Comparison of ENCODE assay signal across 13 cellular contexts in genomic region chr14:19011703-19012102, GRCh38. TPM values are rescaled to one million over a fixed set of nuclear protein-coding genes. Genes with fewer than 3 reads are reported as not detected.
"Had no signal": no experiment of that assay in that cellular context is flagged by ENCODE, and none has a peak within 500 bp of the region (broad histone marks: within the 10 kb centered on the region; RNA-seq: fewer than 3 reads in every experiment).

No MANE protein-coding gene starts in this region.

RNA-seq across cellular contexts. Expression of gene POTEM, which starts 44.5 kb away (rescaled TPM):
- total RNA-seq: activated CD4-positive, alpha-beta memory T cell treated with anti-CD3 and anti-CD28 coated beads for 36 hours; activated CD4-positive, alpha-beta T cell treated with anti-CD3 and anti-CD28 coated beads, Interleukin-2, amount 10 ng/mL, durations not matched to agents 24 days and 14 days; activated CD8-positive, alpha-beta memory T cell treated with anti-CD3 and anti-CD28 coated beads for 36 hours; activated CD8-positive, alpha-beta T cell treated with anti-CD3 and anti-CD28 coated beads for 36 hours; activated naive CD8-positive, alpha-beta T cell treated with anti-CD3 and anti-CD28 coated beads, Interleukin-2, amount 10 ng/mL, durations not matched to agents 7 days and 5 days; activated T-cell treated with anti-CD3 and anti-CD28 coated beads, Interleukin-2, amount 50 U/mL, for 4 hours; activated T-cell treated with anti-CD3 and anti-CD28 coated beads, Interleukin-2, amount 50 U/mL, for 72 hours; activated T-helper 1 cell treated with anti-CD3 and anti-CD28 coated beads, Interleukin-12 subunit alpha, Interleukin-12 subunit beta, Interleukin-2, Interleukin-4 antibody, amounts not matched to agents 30 ng/mL and 10 ng/mL and 1 ng/mL, durations not matched to agents 14 hours and 24 hours and 36 hours; activated T-helper 17 cell treated with anti-CD3 and anti-CD28 coated beads, Interleukin-2, amount 50 U/mL, for 72 hours; ascending aorta; bronchial epithelial cell; cardiac muscle cell had no signal
- polyA plus RNA-seq: adipose tissue, cardiac muscle cell had no signal
